Comparison of ENCODE assay signal across 8 cellular contexts in genomic region chr12:124508323-124509096, GRCh38. TPM values are rescaled to one million over a fixed set of nuclear protein-coding genes. Genes with fewer than 3 reads are reported as not detected.
DNase-seq lines count a peak whose midpoint lies in the region; ATAC-seq and TF ChIP-seq lines count a peak whose summit lies in the region.

No MANE protein-coding gene starts in this region.

- peaks cover 1% of the 10 kb centered on the region for H3K36me3 Mint-ChIP-seq in activated T-cell treated with anti-CD3 and anti-CD28 coated beads, Interleukin-2, amount 50 U/mL, for 24 hours (ENCODE audit: low read depth)
- H3K36me3 Mint-ChIP-seq in activated T-cell treated with anti-CD3 and anti-CD28 coated beads, Interleukin-2, amount 50 U/mL, for 4 hours (ENCODE audit: insufficient read depth), result peaks cover 1% of the 10 kb centered on the region
- peaks cover 5% of the 10 kb centered on the region for H3K36me3 Mint-ChIP-seq in type B pancreatic cell
- peaks cover 0 to 8% (median 0%) of the 10 kb centered on the region in 3 donors for H3K36me3 Mint-ChIP-seq in naive thymus-derived CD8-positive, alpha-beta T cell

- no peak for TF ChIP-seq CTCF in left lung (IDR thresholded peaks at IDR 0.05)
- TF ChIP-seq CTCF in type B pancreatic cell (conservative IDR thresholded peaks at IDR 0.05), result no peak
- no peak for TF ChIP-seq CTCF in lower leg skin (IDR thresholded peaks at IDR 0.05)

- no peaks in the 10 kb centered on the region for H3K27me3 ChIP-seq in left lung

- no peak for TF ChIP-seq POLR2A in lower leg skin (IDR thresholded peaks at IDR 0.05)

- POLR2A ChIA-PET in naive thymus-derived CD8-positive, alpha-beta T cell (lab: Charles Lee), result no interaction called here

- no peaks in the 10 kb centered on the region for H3K27me3 Mint-ChIP-seq in activated T-cell treated with anti-CD3 and anti-CD28 coated beads, Interleukin-2, amount 50 U/mL, for 24 hours
- no peaks in the 10 kb centered on the region for H3K27me3 Mint-ChIP-seq in activated T-cell treated with anti-CD3 and anti-CD28 coated beads, Interleukin-2, amount 50 U/mL, for 4 hours (ENCODE audit: low read depth)
- no peaks in the 10 kb centered on the region for H3K27me3 Mint-ChIP-seq in type B pancreatic cell
- H3K27me3 Mint-ChIP-seq in naive thymus-derived CD8-positive, alpha-beta T cell, result peaks cover 0 to 1% (median 0%) of the 10 kb centered on the region in 5 donors

- intact Hi-C loops in left lung (cut with DNase I) (no loop called here), lower leg skin (cut with DNase I; ENCODE audit: low total_unique reads) (no loop called here)

- no peaks in the 10 kb centered on the region for H3K9me3 ChIP-seq in left lung

- H3K4me3 ChIP-seq in left lung, result no peak overlapping the region
- H3K4me3 ChIP-seq in lower leg skin (ENCODE audit: low read depth, poor library complexity, severe bottlenecking), result no peak overlapping the region

- peak overlapping the region; percentile 55 for H3K27ac Mint-ChIP-seq in activated T-cell treated with anti-CD3 and anti-CD28 coated beads, Interleukin-2, amount 50 U/mL, for 24 hours
- H3K27ac Mint-ChIP-seq in type B pancreatic cell, result peak overlapping the region; percentile 78
- H3K27ac Mint-ChIP-seq in naive thymus-derived CD8-positive, alpha-beta T cell, result peak overlapping the region in 1 of 10 donors; percentile 66

- no peak overlapping the region for H3K27ac ChIP-seq in left lung

- H3K4me1 ChIP-seq in left lung, result peaks cover 39 to 89% of the 10 kb centered on the region in 2 donors

- H3K4me3 Mint-ChIP-seq in activated T-cell treated with anti-CD3 and anti-CD28 coated beads, Interleukin-2, amount 50 U/mL, for 24 hours, result no peak overlapping the region
- H3K4me3 Mint-ChIP-seq in activated T-cell treated with anti-CD3 and anti-CD28 coated beads, Interleukin-2, amount 50 U/mL, for 4 hours, result no peak overlapping the region
- no peak overlapping the region for H3K4me3 Mint-ChIP-seq in type B pancreatic cell
- peak overlapping the region in 1 of 10 donors; percentile 4 for H3K4me3 Mint-ChIP-seq in naive thymus-derived CD8-positive, alpha-beta T cell

- H3K36me3 ChIP-seq in left lung, result peaks cover 0 to 4% of the 10 kb centered on the region in 2 donors

- ATAC-seq in activated T-cell treated with anti-CD3 and anti-CD28 coated beads, Interleukin-2, amount 50 U/mL, for 4 hours, result peak; percentile 14 to 18
- ATAC-seq in left lung (peak; percentile 1), HG03095 (IDR thresholded peaks at IDR 0.05; ENCODE audit: unreplicated experiment) (no peak)
- no peak for ATAC-seq in naive thymus-derived CD8-positive, alpha-beta T cell

- WGBS in lower leg skin, 2 donors, result 51% methylated on average over 21 of the region's 21 CpGs

- H3K4me1 Mint-ChIP-seq in activated T-cell treated with anti-CD3 and anti-CD28 coated beads, Interleukin-2, amount 50 U/mL, for 24 hours (ENCODE audit: low read depth), result peaks cover 32% of the 10 kb centered on the region
- H3K4me1 Mint-ChIP-seq in activated T-cell treated with anti-CD3 and anti-CD28 coated beads, Interleukin-2, amount 50 U/mL, for 4 hours (ENCODE audit: low read depth), result peaks cover 20% of the 10 kb centered on the region
- peaks cover 76% of the 10 kb centered on the region for H3K4me1 Mint-ChIP-seq in type B pancreatic cell (ENCODE audit: unreplicated experiment)
- peaks cover 21 to 69% (median 51%) of the 10 kb centered on the region in 4 donors for H3K4me1 Mint-ChIP-seq in naive thymus-derived CD8-positive, alpha-beta T cell

- no peaks in the 10 kb centered on the region for H3K9me3 Mint-ChIP-seq in activated T-cell treated with anti-CD3 and anti-CD28 coated beads, Interleukin-2, amount 50 U/mL, for 24 hours
- no peaks in the 10 kb centered on the region for H3K9me3 Mint-ChIP-seq in activated T-cell treated with anti-CD3 and anti-CD28 coated beads, Interleukin-2, amount 50 U/mL, for 4 hours
- no peaks in the 10 kb centered on the region for H3K9me3 Mint-ChIP-seq in type B pancreatic cell
- no peaks in the 10 kb centered on the region for H3K9me3 Mint-ChIP-seq in naive thymus-derived CD8-positive, alpha-beta T cell

- DNase-seq in activated T-cell treated with anti-CD3 and anti-CD28 coated beads, Interleukin-2, amount 50 U/mL, for 24 hours, result no peak
- DNase-seq in activated T-cell treated with anti-CD3 and anti-CD28 coated beads for 4 hours (no peak), left lung (no peak), type B pancreatic cell (ENCODE audit: extremely low spot score, unreplicated experiment) (no peak), lower leg skin (ENCODE audit: low spot score in 2 of 2) (no peak)
- DNase-seq in activated T-cell treated with anti-CD3 and anti-CD28 coated beads, Interleukin-2, amount 50 U/mL, for 4 hours, result no peak
- DNase-seq in naive thymus-derived CD8-positive, alpha-beta T cell, result no peak

RNA-seq across cellular contexts. Expression of gene NCOR2, which starts 58.9 kb away (rescaled TPM):
- 100 to 1,000 TPM; 127 to 160 (median 135) TPM for total RNA-seq in activated T-cell treated with anti-CD3 and anti-CD28 coated beads, Interleukin-2, amount 50 U/mL, for 4 hours
- total RNA-seq in left lung (100 to 1,000 TPM; 289 to 331 TPM), type B pancreatic cell (ENCODE audit: low replicate concordance) (219 and 227 TPM in 2 replicates), lower leg skin (100 to 1,000 TPM in 3 of 4 donors, 10 to 100 TPM in 1; 92.1 to 262 (median 137) TPM)
- 10 to 100 TPM; 86.3 to 86.7 TPM for total RNA-seq in naive thymus-derived CD8-positive, alpha-beta T cell
- polyA plus RNA-seq in naive thymus-derived CD8-positive, alpha-beta T cell, result 10 to 100 TPM in 1 of 3 donors, 1 to 10 TPM in 2; 2.3 to 18.7 (median 3.5) TPM

Comparison
In these comparisons a context has a peak if more than half of its experiments do, and no peak if none do; other contexts are left out.
1. ATAC-seq: peak in activated T-cell treated with anti-CD3 and anti-CD28 coated beads, Interleukin-2, amount 50 U/mL, for 4 hours (2 of 2) and left lung (single experiment); none in HG03095 (single experiment) and naive thymus-derived CD8-positive, alpha-beta T cell (0 of 2).